9 cellular contexts compared by ENCODE assay signal in the genomic region with DNA sequence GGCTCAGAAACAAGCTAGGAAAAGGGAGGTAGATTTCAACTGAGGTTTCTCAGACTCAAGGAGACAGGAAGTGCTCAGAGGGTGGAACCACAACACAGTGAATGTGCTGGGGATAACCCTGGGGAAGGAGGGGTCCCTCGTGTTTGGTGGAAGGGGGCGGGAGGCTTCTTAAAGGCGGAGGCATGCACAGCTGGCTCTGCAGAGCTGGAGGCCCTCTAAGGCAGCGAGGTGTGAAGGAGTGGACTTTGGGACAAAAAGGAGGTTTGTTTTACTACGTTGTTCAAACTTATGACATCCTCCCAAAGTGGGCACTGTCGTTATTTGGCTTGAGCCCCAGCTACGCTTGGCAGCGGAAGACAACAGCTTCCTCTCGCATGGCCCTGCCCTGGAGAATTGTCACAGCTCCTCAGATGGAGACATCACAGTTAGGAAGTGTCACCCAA. TPM values are rescaled to one million over a fixed set of nuclear protein-coding genes. Genes with fewer than 3 reads are reported as not detected.
DNase-seq lines count a peak whose midpoint lies in the region; ATAC-seq and TF ChIP-seq lines count a peak whose summit lies in the region.
"Had no signal": no experiment of that assay in that cellular context is flagged by ENCODE, and none has a peak within 500 bp of the region (broad histone marks: within the 10 kb centered on the region; RNA-seq: fewer than 3 reads in every experiment).

No MANE protein-coding gene starts in this region.

- H3K4me3 ChIP-seq in adrenal gland (no peak overlapping the region), mucosa of rectum (ENCODE audit: low read length in 2 of 2) (peak overlapping the region in 1 of 2 donors; percentile 52), transverse colon (no peak overlapping the region), WERI-Rb-1 (ENCODE audit: low read depth, low read length) (no peak overlapping the region)

- no peak overlapping the region for H3K9ac ChIP-seq in mucosa of rectum (ENCODE audit: low read depth in 1 of 2, low read length in 2 of 2)

- H3K4me1 ChIP-seq in adrenal gland (replicated peaks in 1 of 2) (peaks cover 0 to 16% of the 10 kb centered on the region in 2 donors), mucosa of rectum (ENCODE audit: control insufficient read depth in 2 of 2, insufficient read depth in 2 of 2, low read length in 2 of 2) (peaks cover 5 to 14% of the 10 kb centered on the region in 2 donors), transverse colon (peaks cover 0 to 18% (median 6%) of the 10 kb centered on the region in 4 donors)

- in situ Hi-C loops in transverse colon (cut with MboI; ENCODE audit: low pct_ligation_motif_present in 1 of 4, low pct_unique_long_range_greater_than_20kb in 1 of 4, low sequenced_read_pairs in 3 of 4) = no loop called here

- no peak for TF ChIP-seq EP300 in transverse colon (IDR thresholded peaks at IDR 0.05; ENCODE audit: low read depth)

- 53 to 64% (median 57%) methylated on average over 7 to 9 of the region's 9 CpGs for WGBS in adrenal gland, 4 donors
- WGBS in transverse colon (ENCODE audit: low coverage in 1 of 2), 2 donors = 65% methylated on average over 9 of the region's 9 CpGs; no CpG with 5 or more reads in 1 of the 2 donors

- H3K27me3 ChIP-seq in adrenal gland (no peaks in the 10 kb centered on the region), mucosa of rectum (ENCODE audit: control insufficient read depth in 2 of 2, insufficient read depth in 2 of 2, low read length in 2 of 2) (no peaks in the 10 kb centered on the region), transverse colon (no peaks in the 10 kb centered on the region), WERI-Rb-1 (ENCODE audit: insufficient read depth, low read depth, severe bottlenecking) (peaks cover 26% of the 10 kb centered on the region)

- ATAC-seq in GM21526 (IDR thresholded peaks at IDR 0.05; ENCODE audit: low FRiP score, unreplicated experiment) = no peak

- peak overlapping the region in 3 of 5 donors; percentile 57 to 92 (median 84) for H3K27ac ChIP-seq in adrenal gland
- H3K27ac ChIP-seq in mucosa of rectum (ENCODE audit: low read depth in 2 of 2, low read length in 2 of 2) = peak overlapping the region; percentile 58 to 62
- peak overlapping the region; percentile 74 to 85 (median 82) for H3K27ac ChIP-seq in transverse colon
- H3K27ac ChIP-seq in WERI-Rb-1 = no peak overlapping the region

- H3K9me3 ChIP-seq in adrenal gland (replicated peaks in 1 of 3) = no peaks in the 10 kb centered on the region
- H3K9me3 ChIP-seq in mucosa of rectum (ENCODE audit: control insufficient read depth in 2 of 2, low read length in 2 of 2) = no peaks in the 10 kb centered on the region
- no peaks in the 10 kb centered on the region for H3K9me3 ChIP-seq in transverse colon
- no peaks in the 10 kb centered on the region for H3K9me3 ChIP-seq in WERI-Rb-1 (ENCODE audit: severe bottlenecking)

- no peak for TF ChIP-seq POLR2A in adrenal gland (IDR thresholded peaks at IDR 0.05)
- TF ChIP-seq POLR2A in transverse colon (IDR thresholded peaks at IDR 0.05) = no peak

- intact Hi-C loops in adrenal gland (cut with DNase I) (no loop called here), transverse colon (cut with DNase I; ENCODE audit: low total_unique reads) (no loop called here)

- DNase-seq in activated gamma-delta T cell treated with Interleukin-2 at 50 U/mL for 16 hours = peak; percentile 24
- DNase-seq in activated gamma-delta T cell (lab: John Stamatoyannopoulos, UW) = no peak
- peak in 2 of 7 donors; percentile 9 to 23 for DNase-seq in adrenal gland
- no peak for DNase-seq in transverse colon
- no peak for DNase-seq in NCI-H1417 (lab: John Stamatoyannopoulos, UW)
- no peak for DNase-seq in WERI-Rb-1
- DNase-seq: trophoblast cell had no signal

- TF ChIP-seq CTCF in adrenal gland (IDR thresholded peaks at IDR 0.05) = no peak
- TF ChIP-seq CTCF in transverse colon (IDR thresholded peaks at IDR 0.05) = no peak
- no peak for TF ChIP-seq CTCF in WERI-Rb-1 (IDR thresholded peaks at IDR 0.05; ENCODE audit: low read depth, low read length)

- no peaks in the 10 kb centered on the region for H3K36me3 ChIP-seq in adrenal gland (replicated peaks in 1 of 2)
- H3K36me3 ChIP-seq in mucosa of rectum (ENCODE audit: control insufficient read depth in 2 of 2, insufficient read depth in 2 of 2, low read length in 2 of 2) = no peaks in the 10 kb centered on the region
- H3K36me3 ChIP-seq in transverse colon = no peaks in the 10 kb centered on the region
- no peaks in the 10 kb centered on the region for H3K36me3 ChIP-seq in WERI-Rb-1

RNA-seq across cellular contexts. Expression of gene MTM1, which starts 21.7 kb away (rescaled TPM):
- total RNA-seq in adrenal gland (10 to 100 TPM; 15.4 to 31.4 (median 26.3) TPM), transverse colon (10 to 100 TPM; 12.7 to 73.2 (median 44.7) TPM)
- polyA plus RNA-seq in adrenal gland = 10 to 100 TPM in 1 of 3 donors, 1 to 10 TPM in 2; 4.1 to 31.4 (median 5.4) TPM
